In genomic region chr1:52727114-52727586, GRCh38 we compare ENCODE assay signal across 8 cellular contexts.
DNase-seq lines count a peak whose midpoint lies in the region; ATAC-seq, FAIRE-seq and TF ChIP-seq lines count a peak whose summit lies in the region.

No MANE protein-coding gene starts in this region.

- H3K4me3 ChIP-seq in fibroblast of mammary gland (ENCODE audit: control insufficient read depth, low read depth, low read length) = peak overlapping the region; percentile 91

- DNase-seq in AG08396 (ENCODE audit: low spot score) (peak; percentile 30), GM18507 (ENCODE audit: extremely low spot score, insufficient read length, low read depth) (no peak), fibroblast of mammary gland (ENCODE audit: low read depth) (peak; percentile 27), nephron progenitor cell (peak; percentile 25), NCI-H187 treated with DMSO at 0.1 percent for 48 hours (lab: John Stamatoyannopoulos, UW) (no peak)

- H3K27ac Mint-ChIP-seq in nephron progenitor cell = peak overlapping the region; percentile 87

- H3K36me3 Mint-ChIP-seq in nephron progenitor cell (ENCODE audit: low read depth) = peaks cover 21% of the 10 kb centered on the region

- peaks cover 61% of the 10 kb centered on the region for H3K4me1 Mint-ChIP-seq in nephron progenitor cell

- peak; percentile 63 for FAIRE-seq in GM18507 (lab: Jason Lieb, UNC)

- no peaks in the 10 kb centered on the region for H3K9me3 Mint-ChIP-seq in nephron progenitor cell

- peaks cover 2% of the 10 kb centered on the region for H3K27me3 Mint-ChIP-seq in nephron progenitor cell (ENCODE audit: low read depth, poor library complexity)

- TF ChIP-seq CTCF in VCaP (conservative IDR thresholded peaks at IDR 0.05) (no peak), fibroblast of mammary gland (conservative IDR thresholded peaks at IDR 0.05; ENCODE audit: control insufficient read depth, insufficient read depth, low read depth, low read length) (no peak), nephron progenitor cell (IDR thresholded peaks at IDR 0.05) (no peak)

- peak overlapping the region; percentile 86 for H3K27ac ChIP-seq in VCaP

- peak overlapping the region; percentile 98 for H3K4me3 Mint-ChIP-seq in nephron progenitor cell

- ATAC-seq in HG03045 (IDR thresholded peaks at IDR 0.05; ENCODE audit: unreplicated experiment) (no peak), HG03095 (IDR thresholded peaks at IDR 0.05; ENCODE audit: unreplicated experiment) (no peak)

Comparison
In these comparisons a context has a peak if more than half of its experiments do, and no peak if none do; other contexts are left out.
1. DNase-seq: peak in AG08396 (single experiment), fibroblast of mammary gland (single experiment) and nephron progenitor cell (single experiment); none in GM18507 (single experiment) and NCI-H187 treated with DMSO at 0.1 percent for 48 hours (single experiment).